In genomic region chr16:67526149-67526732, GRCh38 we compare ENCODE assay signal across 1 cellular context.
TF ChIP-seq lines count a peak whose summit lies in the region.

No MANE protein-coding gene starts in this region.

TF ChIP-seq in IMR-90, 13 proteins besides CTCF, POLR2A, EP300 and RAD21:
- TF ChIP-seq, protein P1, sequence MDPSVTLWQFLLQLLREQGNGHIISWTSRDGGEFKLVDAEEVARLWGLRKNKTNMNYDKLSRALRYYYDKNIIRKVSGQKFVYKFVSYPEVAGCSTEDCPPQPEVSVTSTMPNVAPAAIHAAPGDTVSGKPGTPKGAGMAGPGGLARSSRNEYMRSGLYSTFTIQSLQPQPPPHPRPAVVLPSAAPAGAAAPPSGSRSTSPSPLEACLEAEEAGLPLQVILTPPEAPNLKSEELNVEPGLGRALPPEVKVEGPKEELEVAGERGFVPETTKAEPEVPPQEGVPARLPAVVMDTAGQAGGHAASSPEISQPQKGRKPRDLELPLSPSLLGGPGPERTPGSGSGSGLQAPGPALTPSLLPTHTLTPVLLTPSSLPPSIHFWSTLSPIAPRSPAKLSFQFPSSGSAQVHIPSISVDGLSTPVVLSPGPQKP (IDR thresholded peaks at IDR 0.05; ENCODE audit: borderline replicate concordance, low read depth, low read length), result no peak
- TF ChIP-seq BHLHE40 (IDR thresholded peaks at IDR 0.05; ENCODE audit: low read depth, low read length), result peak; percentile 24; the same call in 1 of the 2 replicates
